In genomic region chr4:135184715-135185114, GRCh38 we compare ENCODE assay signal across 25 cellular contexts.
"Had no signal": no experiment of that assay in that cellular context is flagged by ENCODE, and none has a peak within 500 bp of the region (broad histone marks: within the 10 kb centered on the region; RNA-seq: fewer than 3 reads in every experiment).

No MANE protein-coding gene starts in this region.

- H2AFZ ChIP-seq: hepatocyte, parathyroid adenoma had no signal

- H3K9ac ChIP-seq: parathyroid adenoma had no signal

- H3K36me3 ChIP-seq: gastroesophageal sphincter, left ventricle myocardium inferior, neutrophil, right atrium auricular region, tibial nerve had no signal

- H3K27me3 ChIP-seq: gastroesophageal sphincter, hepatocyte, neutrophil, right atrium auricular region, tibial nerve had no signal

- H3K4me2 ChIP-seq: hepatocyte had no signal

- DNase-seq: activated CD4-positive, alpha-beta memory T cell treated with anti-CD3 and anti-CD28 coated beads, Interleukin-2, amount 10 ng/mL, durations not matched to agents 7 days and 5 days; activated CD4-positive, alpha-beta T cell treated with anti-CD3 and anti-CD28 coated beads for 1 hour; activated CD4-positive, alpha-beta T cell treated with anti-CD3 and anti-CD28 coated beads, Interleukin-2, amount 10 ng/mL, durations not matched to agents 7 days and 5 days; activated gamma-delta T cell treated with Interleukin-2 at 50 U/mL for 16 hours; activated naive CD4-positive, alpha-beta T cell treated with anti-CD3 and anti-CD28 coated beads, Interleukin-2, amount 50 U/mL, for 16 hours; activated T-cell treated with anti-CD3 and anti-CD28 coated beads, Interleukin-2, amount 50 U/mL, for 4 hours; amniotic stem cell; cortex of kidney; effector memory CD8-positive, alpha-beta T cell; left ventricle myocardium inferior; mucosa of descending colon; stimulated activated naive CD4-positive, alpha-beta T cell; T-helper 17 cell; T1000 had no signal

- H3K4me3 ChIP-seq: gastroesophageal sphincter, hepatocyte, left ventricle myocardium inferior, lung, mucosa of descending colon, right atrium auricular region, tibial nerve had no signal

- H3K9me3 ChIP-seq: gastroesophageal sphincter, mucosa of descending colon, neutrophil, right atrium auricular region, tibial nerve had no signal

- FAIRE-seq: endothelial cell of umbilical vein, islet of Langerhans had no signal

- H3K27ac ChIP-seq: gastroesophageal sphincter, hepatocyte, left ventricle myocardium inferior, neutrophil, parathyroid adenoma, right atrium auricular region, tibial nerve had no signal

- ATAC-seq: activated T-cell treated with anti-CD3 and anti-CD28 coated beads, Interleukin-2, amount 50 U/mL, for 4 hours; activated T-helper 17 cell treated with anti-CD3 and anti-CD28 coated beads, Interleukin-2, amount 50 U/mL, for 72 hours; effector memory CD8-positive, alpha-beta T cell; gastroesophageal sphincter; mucosa of descending colon; natural killer cell treated with Interleukin-12 subunit alpha and Interleukin-12 subunit beta and Interleukin-15 and Interleukin-18, amount 100 ng/mL, for 72 hours; T-helper 17 cell had no signal

- H3K4me1 ChIP-seq: gastroesophageal sphincter, left ventricle myocardium inferior, parathyroid adenoma, right atrium auricular region, tibial nerve had no signal

- H3K79me2 ChIP-seq: hepatocyte, parathyroid adenoma had no signal
